8 cellular contexts compared by ENCODE assay signal in the genomic region with DNA sequence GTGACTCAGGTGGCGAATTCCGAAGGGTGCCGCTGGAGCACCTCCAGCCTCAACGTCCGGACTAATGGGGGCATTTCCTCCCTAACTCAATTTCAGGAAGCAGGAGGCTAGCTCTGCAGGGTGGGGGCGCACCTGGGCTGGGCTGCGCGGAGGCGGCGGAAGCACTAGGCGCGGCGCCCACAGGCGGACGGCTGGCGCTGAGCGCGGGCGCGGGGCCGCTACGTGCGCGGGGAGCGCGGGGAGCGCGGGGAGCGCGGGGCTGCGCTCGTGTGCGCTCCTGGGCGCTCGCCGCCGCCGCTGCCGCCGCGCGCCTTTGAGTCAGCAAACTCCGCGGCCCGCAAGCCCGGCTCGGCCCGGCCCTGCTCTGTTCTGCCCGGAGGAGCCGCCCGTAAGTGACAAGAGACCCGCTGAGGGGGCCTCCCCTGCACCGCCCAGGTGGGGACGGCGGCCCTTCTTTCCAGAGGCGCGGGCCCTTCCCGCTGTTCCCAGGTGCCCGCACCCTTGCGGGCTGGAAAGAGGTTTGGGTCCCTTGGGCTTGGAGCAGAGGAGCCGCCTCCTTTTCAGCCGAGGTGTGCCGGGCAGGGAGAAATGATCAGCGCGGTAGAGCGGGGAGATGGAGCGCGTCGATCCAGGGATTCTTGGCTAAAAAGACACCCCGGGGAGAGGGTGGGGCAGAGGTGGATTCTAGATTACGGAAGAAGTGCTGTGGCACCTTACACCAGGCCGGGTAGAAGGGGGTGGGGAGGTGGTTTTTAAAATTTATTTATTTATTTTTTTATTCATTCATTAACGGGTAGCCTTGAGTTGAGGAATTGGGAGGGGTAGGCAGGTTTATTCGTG. TPM values are rescaled to one million over a fixed set of nuclear protein-coding genes. Genes with fewer than 3 reads are reported as not detected.
DNase-seq lines count a peak whose midpoint lies in the region; ATAC-seq lines count a peak whose summit lies in the region.

A gene with protein sequence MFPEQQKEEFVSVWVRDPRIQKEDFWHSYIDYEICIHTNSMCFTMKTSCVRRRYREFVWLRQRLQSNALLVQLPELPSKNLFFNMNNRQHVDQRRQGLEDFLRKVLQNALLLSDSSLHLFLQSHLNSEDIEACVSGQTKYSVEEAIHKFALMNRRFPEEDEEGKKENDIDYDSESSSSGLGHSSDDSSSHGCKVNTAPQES (plus strand): TSS at position 164 of the 840 bp plus-strand sequence. CDS start 54,581 bp downstream, outside the sequence.

- peak within 1 kb of the TSS; percentile 92 for H3K4me3 Mint-ChIP-seq in activated CD4-positive, alpha-beta T cell treated with anti-CD3 and anti-CD28 coated beads, Interleukin-2, amount 10 ng/mL, durations not matched to agents 7 days and 5 days

- ATAC-seq in HG03066 (IDR thresholded peaks at IDR 0.05; ENCODE audit: low read depth, unreplicated experiment): peak; percentile 75

- H3K27me3 Mint-ChIP-seq in activated CD4-positive, alpha-beta T cell treated with anti-CD3 and anti-CD28 coated beads, Interleukin-2, amount 10 ng/mL, durations not matched to agents 7 days and 5 days: no peaks in the 10 kb centered on the region

- DNase-seq in NCI-H1436 (lab: John Stamatoyannopoulos, UW): peak; percentile 65
- no peak for DNase-seq in NCI-H1436 treated with DMSO at 0.1 percent for 48 hours (lab: John Stamatoyannopoulos, UW)
- DNase-seq in NCI-H2196 (lab: John Stamatoyannopoulos, UW; ENCODE audit: unreplicated experiment): peak; percentile 83
- DNase-seq in activated CD4-positive, alpha-beta T cell treated with anti-CD3 and anti-CD28 coated beads, Interleukin-2, amount 10 ng/mL, durations not matched to agents 7 days and 5 days: peak; percentile 72
- DNase-seq in stimulated activated CD8-positive, alpha-beta memory T cell treated with anti-CD3 and anti-CD28 coated beads, Interleukin-15, amount 100 ng/mL, for 48 hours (ENCODE audit: low read depth in 2 of 2): peak; percentile 62 to 64

- H3K27me3 ChIP-seq in duodenal mucosa (ENCODE audit: control insufficient read depth in 1 of 2, insufficient read depth in 2 of 2, low read length in 2 of 2): no peaks in the 10 kb centered on the region

- peaks cover 40% of the 10 kb centered on the region for H3K4me1 Mint-ChIP-seq in activated CD4-positive, alpha-beta T cell treated with anti-CD3 and anti-CD28 coated beads, Interleukin-2, amount 10 ng/mL, durations not matched to agents 7 days and 5 days

- no peaks in the 10 kb centered on the region for H3K9me3 ChIP-seq in duodenal mucosa (ENCODE audit: control insufficient read depth in 1 of 2, low read length in 2 of 2)
- no peaks in the 10 kb centered on the region for H3K9me3 ChIP-seq in mesodermal cell (ENCODE audit: control insufficient read depth, low read length)

- WGBS in mesodermal cell (ENCODE audit: insufficient coverage in 2 of 2), 2 experiments: 2% methylated on average over 49 to 57 of the region's 74 CpGs

- POLR2A ChIA-PET in activated CD4-positive, alpha-beta T cell treated with anti-CD3 and anti-CD28 coated beads, Interleukin-2, amount 10 ng/mL, durations not matched to agents 7 days and 5 days (lab: Charles Lee): interaction anchor here (0.6 to 0.8 kb wide), 2 partner anchors 87 to 136 kb away, joined by 3 read pairs; no protein-coding TSS in a partner anchor

- peaks cover 17% of the 10 kb centered on the region for H3K36me3 Mint-ChIP-seq in activated CD4-positive, alpha-beta T cell treated with anti-CD3 and anti-CD28 coated beads, Interleukin-2, amount 10 ng/mL, durations not matched to agents 7 days and 5 days (ENCODE audit: low read depth)

- peak within 1 kb of the TSS; percentile 20 for H3K27ac ChIP-seq in duodenal mucosa (ENCODE audit: low read depth, low read length)
- H3K27ac ChIP-seq in mesodermal cell (ENCODE audit: low read depth, low read length, severe bottlenecking): no peak within 1 kb of the TSS

- H3K4me1 ChIP-seq in duodenal mucosa (ENCODE audit: control insufficient read depth in 1 of 2, insufficient read depth in 2 of 2, low read length in 2 of 2) (peaks cover 3 to 9% of the 10 kb centered on the region in 2 donors), mesodermal cell (ENCODE audit: control insufficient read depth, insufficient read depth, low read length, poor library complexity, severe bottlenecking) (no peaks in the 10 kb centered on the region)

- H3K9ac ChIP-seq in duodenal mucosa (ENCODE audit: low read depth in 1 of 2, low read length in 2 of 2): peak within 1 kb of the TSS; percentile 55 to 56

- H3K9me3 Mint-ChIP-seq in activated CD4-positive, alpha-beta T cell treated with anti-CD3 and anti-CD28 coated beads, Interleukin-2, amount 10 ng/mL, durations not matched to agents 7 days and 5 days: no peaks in the 10 kb centered on the region

- H3K4me3 ChIP-seq in duodenal mucosa (ENCODE audit: low read depth in 1 of 2, low read length in 2 of 2) (peak within 1 kb of the TSS; percentile 67 to 71), mesodermal cell (ENCODE audit: extremely low read depth, insufficient read depth, low read length, poor library complexity, severe bottlenecking) (peak within 1 kb of the TSS; percentile 51)

- CTCF ChIA-PET in activated CD4-positive, alpha-beta T cell treated with anti-CD3 and anti-CD28 coated beads, Interleukin-2, amount 10 ng/mL, durations not matched to agents 7 days and 5 days (lab: Charles Lee): interaction anchor here (0.7 to 1.5 kb wide), 3 partner anchors 11 to 226 kb away, joined by 3 to 4 read pairs (median 3); no protein-coding TSS in a partner anchor

- H3K36me3 ChIP-seq in duodenal mucosa (ENCODE audit: control insufficient read depth in 1 of 2, insufficient read depth in 2 of 2, low read length in 2 of 2) (no peaks in the 10 kb centered on the region), mesodermal cell (ENCODE audit: control insufficient read depth, insufficient read depth, low read length) (no peaks in the 10 kb centered on the region)

- peak within 1 kb of the TSS; percentile 96 for H3K27ac Mint-ChIP-seq in activated CD4-positive, alpha-beta T cell treated with anti-CD3 and anti-CD28 coated beads, Interleukin-2, amount 10 ng/mL, durations not matched to agents 7 days and 5 days

RNA-seq across cellular contexts. Expression of the gene that starts here (rescaled TPM):
- total RNA-seq in activated CD4-positive, alpha-beta T cell treated with anti-CD3 and anti-CD28 coated beads, Interleukin-2, amount 10 ng/mL, durations not matched to agents 7 days and 5 days: 10 to 100 TPM; 28.1 to 28.9 TPM
- 6.3 TPM for polyA plus RNA-seq in mesodermal cell (2013, experiment 1 of 2)
- polyA plus RNA-seq in mesodermal cell (2013, experiment 2 of 2): 6.7 TPM
